ENCODE assay signal across 17 cellular contexts in genomic region chr9:120951960-120952630, GRCh38. TPM values are rescaled to one million over a fixed set of nuclear protein-coding genes. Genes with fewer than 3 reads are reported as not detected.
DNase-seq lines count a peak whose midpoint lies in the region; ATAC-seq and TF ChIP-seq lines count a peak whose summit lies in the region.
"Had no signal": no experiment of that assay in that cellular context is flagged by ENCODE, and none has a peak within 500 bp of the region (broad histone marks: within the 10 kb centered on the region; RNA-seq: fewer than 3 reads in every experiment).

No MANE protein-coding gene starts in this region.

- H3K27ac ChIP-seq in GM23338 (ENCODE audit: low read depth) (no peak overlapping the region), thoracic aorta (peak overlapping the region; percentile 77 to 91), mammary epithelial cell (ENCODE audit: insufficient read depth, low read depth, low read length) (no peak overlapping the region)
- H3K27ac ChIP-seq: BLaER1 treated with 17β-estradiol and CSF1 and Interleukin-3, amounts not matched to agents 10 nM and 100 nM; GM23248; PC-9 had no signal

- H3K9me2 ChIP-seq in GM23338 (ENCODE audit: insufficient read depth): no peaks in the 10 kb centered on the region

- H3K9ac ChIP-seq in mammary epithelial cell (ENCODE audit: insufficient read depth, low read length): no peak overlapping the region
- H3K9ac ChIP-seq: BLaER1 treated with 17β-estradiol and CSF1 and Interleukin-3, amounts not matched to agents 10 nM and 100 nM; GM23248 had no signal

- H3K36me3 ChIP-seq in GM23338 (ENCODE audit: insufficient read depth) (no peaks in the 10 kb centered on the region), thoracic aorta (no peaks in the 10 kb centered on the region), mammary epithelial cell (ENCODE audit: insufficient read depth, low read length) (no peaks in the 10 kb centered on the region)
- H3K36me3 ChIP-seq: BLaER1 treated with 17β-estradiol and CSF1 and Interleukin-3, amounts not matched to agents 10 nM and 100 nM had no signal

- H2AFZ ChIP-seq in GM23338 (peak overlapping the region; percentile 82), mammary epithelial cell (ENCODE audit: low read depth, low read length) (no peak overlapping the region)
- H2AFZ ChIP-seq: GM23248, PC-9 had no signal

- no peaks in the 10 kb centered on the region for H3K27me3 Mint-ChIP-seq in GM23338 (ENCODE audit: insufficient read depth, low read depth, poor library complexity)
- no peaks in the 10 kb centered on the region for H3K27me3 Mint-ChIP-seq in chondrocyte (ENCODE audit: low read depth)
- H3K27me3 Mint-ChIP-seq in mesothelial cell of epicardium (ENCODE audit: low read depth): no peaks in the 10 kb centered on the region

- H3K36me3 Mint-ChIP-seq in GM23338 (ENCODE audit: low read depth) (no peaks in the 10 kb centered on the region), chondrocyte (ENCODE audit: low read depth) (no peaks in the 10 kb centered on the region), mesothelial cell of epicardium (no peaks in the 10 kb centered on the region)

- DNase-seq in GM23338 (ENCODE audit: low spot score) (no peak), chondrocyte (ENCODE audit: low spot score) (no peak), mesothelial cell of epicardium (ENCODE audit: low spot score in 2 of 2, unreplicated experiment in 2 of 2) (no peak), thoracic aorta (ENCODE audit: low spot score) (no peak), DMS53 treated with DMSO at 0.1 percent for 48 hours (lab: John Stamatoyannopoulos, UW; ENCODE audit: unreplicated experiment) (no peak), mammary epithelial cell (no peak), GM13976 (ENCODE audit: low spot score) (no peak)
- no peak for DNase-seq in stimulated activated CD8-positive, alpha-beta memory T cell treated with anti-CD3 and anti-CD28 coated beads, Interleukin-4, amount 100 ng/mL, for 48 hours
- DNase-seq: GDM1, GM23248, KBM-7, NCI-H1436, NCI-H2029 treated with DMSO at 0.1 percent for 48 hours, NCI-H510A, NCI-H82, PC-9 had no signal

- no TSS peak for BruUV-seq in mammary epithelial cell (replicated peaks; lab: Mats Ljungman, UMichigan)

- CTCF ChIA-PET in mammary epithelial cell (lab: Charles Lee; ENCODE audit: low non-redundant PET): no interaction called here

- H4K20me1 ChIP-seq in GM23338 (replicated peaks; ENCODE audit: insufficient read depth) (no peaks in the 10 kb centered on the region), mammary epithelial cell (ENCODE audit: insufficient read depth, low read length) (no peaks in the 10 kb centered on the region)
- H4K20me1 ChIP-seq: BLaER1 treated with 17β-estradiol and CSF1 and Interleukin-3, amounts not matched to agents 10 nM and 100 nM had no signal

- ATAC-seq in GM23338: no peak
- no peak for ATAC-seq in thoracic aorta (ENCODE audit: insufficient number of reproducible peaks, low FRiP score, low read depth)

- H3K9me3 Mint-ChIP-seq in GM23338 (no peaks in the 10 kb centered on the region), chondrocyte (ENCODE audit: low read depth) (no peaks in the 10 kb centered on the region), mesothelial cell of epicardium (no peaks in the 10 kb centered on the region)

- H3K4me3 ChIP-seq in GM23338: no peak overlapping the region
- no peak overlapping the region for H3K4me3 ChIP-seq in thoracic aorta
- no peak overlapping the region for H3K4me3 ChIP-seq in mammary epithelial cell (replicated peaks in 1 of 3; ENCODE audit: insufficient read depth in 1 of 3, low read depth in 2 of 3, low read length in 3 of 3)
- H3K4me3 ChIP-seq: BLaER1 treated with 17β-estradiol and CSF1 and Interleukin-3, amounts not matched to agents 10 nM and 100 nM; GM23248; PC-9 had no signal

- H3K4me1 Mint-ChIP-seq in GM23338 (peaks cover 9% of the 10 kb centered on the region; the same call in 2 of the 3 replicates), chondrocyte (ENCODE audit: low read depth) (peaks cover 38% of the 10 kb centered on the region), mesothelial cell of epicardium (peaks cover 27% of the 10 kb centered on the region)

- dilution Hi-C loops in mammary epithelial cell (cut with HindIII; ENCODE audit: low sequenced_read_pairs): no loop called here

- no peak overlapping the region for H3K4me2 ChIP-seq in GM23338
- no peak overlapping the region for H3K4me2 ChIP-seq in mammary epithelial cell (ENCODE audit: insufficient read depth, low read depth, low read length)
- H3K4me2 ChIP-seq: PC-9 had no signal

- no peaks in the 10 kb centered on the region for H3K79me2 ChIP-seq in GM23338 (replicated peaks; ENCODE audit: insufficient read depth)
- no peaks in the 10 kb centered on the region for H3K79me2 ChIP-seq in mammary epithelial cell (ENCODE audit: insufficient read depth, low read length)

- H3F3A ChIP-seq in GM23338 (replicated peaks; ENCODE audit: low read depth): no peaks in the 10 kb centered on the region

- H3K9me3 ChIP-seq in thoracic aorta (no peaks in the 10 kb centered on the region), mammary epithelial cell (replicated peaks; ENCODE audit: insufficient read depth, low read length) (no peaks in the 10 kb centered on the region)
- H3K9me3 ChIP-seq: BLaER1 treated with 17β-estradiol and CSF1 and Interleukin-3, amounts not matched to agents 10 nM and 100 nM had no signal

- 98% methylated on average over 8 of the region's 9 CpGs for WGBS in mammary epithelial cell (ENCODE audit: low coverage, missing lambda C conversion rate)

- TF ChIP-seq CTCF in GM23338 (conservative IDR thresholded peaks at IDR 0.05; ENCODE audit: low read depth in 2 of 2) (no peak), chondrocyte (IDR thresholded peaks at IDR 0.05) (no peak), mesothelial cell of epicardium (IDR thresholded peaks at IDR 0.05; ENCODE audit: unreplicated experiment) (no peak), thoracic aorta (IDR thresholded peaks at IDR 0.05) (no peak), mammary epithelial cell (conservative IDR thresholded peaks at IDR 0.05 in 1 of 2, IDR thresholded peaks at IDR 0.05 in 1 of 2; ENCODE audit: extremely low read depth in 1 of 2, insufficient read depth in 1 of 2, low read depth in 1 of 2, low read length in 2 of 2) (no peak), GM13976 (IDR thresholded peaks at IDR 0.05; ENCODE audit: borderline replicate concordance, control extremely low read depth, extremely low read depth, insufficient read depth, missing control alignments) (no peak)

- H3K27me3 ChIP-seq in GM23338 (ENCODE audit: insufficient read depth) (no peaks in the 10 kb centered on the region), thoracic aorta (replicated peaks; ENCODE audit: insufficient read depth) (no peaks in the 10 kb centered on the region), mammary epithelial cell (ENCODE audit: insufficient read depth, low read length) (no peaks in the 10 kb centered on the region)
- H3K27me3 ChIP-seq: BLaER1 treated with 17β-estradiol and CSF1 and Interleukin-3, amounts not matched to agents 10 nM and 100 nM had no signal

- in situ Hi-C loops in mammary epithelial cell (cut with MboI; ENCODE audit: low sequenced_read_pairs in 2 of 2): no loop called here
- in situ Hi-C loops in GM13976 (cut with MboI; ENCODE audit: low sequenced_read_pairs, unreplicated experiment): no loop called here

- intact Hi-C loops in mammary epithelial cell (cut with micrococcal nuclease): no loop called here

- H3K4me3 Mint-ChIP-seq in GM23338: no peak overlapping the region
- H3K4me3 Mint-ChIP-seq in chondrocyte (ENCODE audit: unreplicated experiment): no peak overlapping the region
- H3K4me3 Mint-ChIP-seq in mesothelial cell of epicardium: no peak overlapping the region

- H3K27ac Mint-ChIP-seq in GM23338: no peak overlapping the region
- H3K27ac Mint-ChIP-seq in chondrocyte (ENCODE audit: unreplicated experiment): peak overlapping the region; percentile 76
- H3K27ac Mint-ChIP-seq in mesothelial cell of epicardium: peak overlapping the region; percentile 78

- H3K4me1 ChIP-seq in GM23338 (ENCODE audit: insufficient read depth) (peaks cover 11% of the 10 kb centered on the region; the same call in 1 of the 2 replicates), thoracic aorta (ENCODE audit: control insufficient read depth in 1 of 2, low read depth in 2 of 2) (peaks cover 18 to 51% of the 10 kb centered on the region in 2 donors), mammary epithelial cell (ENCODE audit: insufficient read depth, low read length) (no peaks in the 10 kb centered on the region)

TF ChIP-seq in GM23338, 12 proteins besides CTCF, POLR2A, EP300 and RAD21 (continues in another document):
- TF ChIP-seq ZNF331 (CRISPR knock-in tag; IDR thresholded peaks at IDR 0.05; ENCODE audit: low read depth) (no peak), EZH2phosphoT487 (IDR thresholded peaks at IDR 0.05; ENCODE audit: unreplicated experiment) (no peak), ETS1 (IDR thresholded peaks at IDR 0.05) (no peak)

RNA-seq across cellular contexts. Expression of gene TRAF1, which starts 25.5 kb away (rescaled TPM):
- total RNA-seq in GM23338 (2014; rRNA removed; shearing (Covaris generic)): 1.0 and 1.4 TPM in 2 replicates
- polyA plus RNA-seq in GM23338 (2016; fragmentation: Nextera tagmentation; extraction: Ambion mirVana) (0.39 and 0.63 TPM in 2 replicates), mammary epithelial cell (0.28 TPM)
- total RNA-seq in chondrocyte (10.0 to 11.3 TPM (median 10.8 TPM) in 3 replicates), mesothelial cell of epicardium (7.7 to 8.2 TPM (median 8.0 TPM) in 3 replicates), thoracic aorta (10 to 100 TPM; 36.4 to 52.5 TPM), mammary epithelial cell (1 to 10 TPM in 1 of 2 donors, under 1 TPM in 1; 0.89 to 1.0 TPM)
- polyA minus RNA-seq in mammary epithelial cell: not detected

Comparison
In these comparisons a context has a peak if more than half of its experiments do, and no peak if none do; other contexts are left out.
1. H3K27ac ChIP-seq: peak in thoracic aorta (2 of 2); none in GM23338 (single experiment) and mammary epithelial cell (single experiment).